ENCODE assay signal across 21 cellular contexts in genomic region chr4:182510836-182511235, GRCh38.
DNase-seq lines count a peak whose midpoint lies in the region; ATAC-seq and TF ChIP-seq lines count a peak whose summit lies in the region.
"Had no signal": no experiment of that assay in that cellular context is flagged by ENCODE, and none has a peak within 500 bp of the region (broad histone marks: within the 10 kb centered on the region; RNA-seq: fewer than 3 reads in every experiment).

No MANE protein-coding gene starts in this region.

- TF ChIP-seq EP300 in sigmoid colon (IDR thresholded peaks at IDR 0.05), result no peak

- H3K36me3 ChIP-seq in mesendoderm (ENCODE audit: control insufficient read depth, insufficient read depth, low read length), result no peaks in the 10 kb centered on the region
- H3K36me3 ChIP-seq in sigmoid colon, result no peaks in the 10 kb centered on the region
- no peaks in the 10 kb centered on the region for H3K36me3 ChIP-seq in effector memory CD4-positive, alpha-beta T cell (ENCODE audit: control insufficient read depth, insufficient read depth, low read length)
- H3K36me3 ChIP-seq: BLaER1, HAP-1 had no signal

- H3K4me3 ChIP-seq in mesendoderm (ENCODE audit: low read length) (no peak overlapping the region), sigmoid colon (no peak overlapping the region)
- H3K4me3 ChIP-seq in effector memory CD4-positive, alpha-beta T cell (ENCODE audit: insufficient read depth, low read depth, low read length, poor library complexity, severe bottlenecking), result no peak overlapping the region
- H3K4me3 ChIP-seq: BLaER1, HAP-1 had no signal

- no peak overlapping the region for H3K4me2 ChIP-seq in mesendoderm (ENCODE audit: low read length)
- H3K4me2 ChIP-seq: BLaER1 had no signal

- WGBS in mesendoderm (ENCODE audit: extremely low coverage, insufficient coverage, low lambda C conversion rate), result no CpG with 5 or more reads among the region's 2 CpGs
- 81 to 86% methylated on average over 2 of the region's 2 CpGs for WGBS in sigmoid colon, 2 donors

- no peak overlapping the region for H3K9ac ChIP-seq in mesendoderm (ENCODE audit: low read length)
- H3K9ac ChIP-seq: BLaER1 had no signal

- H3K4me3 Mint-ChIP-seq in activated T-cell treated with anti-CD3 and anti-CD28 coated beads, Interleukin-2, amount 50 U/mL, for 4 hours, result no peak overlapping the region
- H3K4me3 Mint-ChIP-seq: B cell; CD4-positive, CD25-positive, alpha-beta regulatory T cell; CD8-positive, alpha-beta T cell; HFFc6 had no signal

- TF ChIP-seq POLR2A in sigmoid colon (IDR thresholded peaks at IDR 0.05), result no peak

- TF ChIP-seq CTCF in sigmoid colon (IDR thresholded peaks at IDR 0.05), result no peak

- H3K27me3 Mint-ChIP-seq in activated T-cell treated with anti-CD3 and anti-CD28 coated beads, Interleukin-2, amount 50 U/mL, for 4 hours (ENCODE audit: low read depth), result peaks cover 8% of the 10 kb centered on the region
- H3K27me3 Mint-ChIP-seq: B cell; CD4-positive, CD25-positive, alpha-beta regulatory T cell had no signal

- no peaks in the 10 kb centered on the region for H3K4me1 ChIP-seq in mesendoderm (ENCODE audit: control insufficient read depth, low read depth, low read length)
- peaks cover 0 to 6% (median 0%) of the 10 kb centered on the region in 4 donors for H3K4me1 ChIP-seq in sigmoid colon
- no peaks in the 10 kb centered on the region for H3K4me1 ChIP-seq in effector memory CD4-positive, alpha-beta T cell (ENCODE audit: control insufficient read depth, insufficient read depth, low read length, poor library complexity, severe bottlenecking)
- H3K4me1 ChIP-seq: Caco-2, HAP-1 had no signal

- intact Hi-C loops in sigmoid colon (cut with DNase I), result no loop called here

- H2BK5ac ChIP-seq in mesendoderm (ENCODE audit: low read length), result no peak overlapping the region

- H3K4me1 Mint-ChIP-seq in activated T-cell treated with anti-CD3 and anti-CD28 coated beads, Interleukin-2, amount 50 U/mL, for 4 hours (ENCODE audit: low read depth), result no peaks in the 10 kb centered on the region
- H3K4me1 Mint-ChIP-seq: B cell; CD4-positive, CD25-positive, alpha-beta regulatory T cell had no signal

- H3K36me3 Mint-ChIP-seq in activated T-cell treated with anti-CD3 and anti-CD28 coated beads, Interleukin-2, amount 50 U/mL, for 4 hours (ENCODE audit: insufficient read depth), result no peaks in the 10 kb centered on the region
- H3K36me3 Mint-ChIP-seq: CD4-positive, CD25-positive, alpha-beta regulatory T cell; CD8-positive, alpha-beta T cell had no signal

- H3K4ac ChIP-seq in mesendoderm (ENCODE audit: low read depth, low read length), result no peak overlapping the region

- no peaks in the 10 kb centered on the region for H3K27me3 ChIP-seq in mesendoderm (ENCODE audit: insufficient read depth, low read length, poor library complexity)
- no peaks in the 10 kb centered on the region for H3K27me3 ChIP-seq in sigmoid colon
- no peaks in the 10 kb centered on the region for H3K27me3 ChIP-seq in effector memory CD4-positive, alpha-beta T cell (replicated peaks; ENCODE audit: control insufficient read depth, insufficient read depth, low read length, poor library complexity, severe bottlenecking)
- H3K27me3 ChIP-seq: BLaER1 had no signal

- no peak overlapping the region for H3K27ac ChIP-seq in mesendoderm (ENCODE audit: low read depth, low read length)
- H3K27ac ChIP-seq in sigmoid colon, result no peak overlapping the region
- no peak overlapping the region for H3K27ac ChIP-seq in effector memory CD4-positive, alpha-beta T cell (ENCODE audit: insufficient read depth, low read length, poor library complexity, severe bottlenecking)
- H3K27ac ChIP-seq: 22Rv1, BLaER1, C4-2B had no signal

- H2BK15ac ChIP-seq in mesendoderm (replicated peaks; ENCODE audit: low read depth), result no peak overlapping the region

- H3K56ac ChIP-seq in mesendoderm (ENCODE audit: low read length), result no peak overlapping the region

- no peaks in the 10 kb centered on the region for H3K9me3 ChIP-seq in sigmoid colon
- H3K9me3 ChIP-seq in effector memory CD4-positive, alpha-beta T cell (ENCODE audit: control insufficient read depth, low read length), result no peaks in the 10 kb centered on the region
- H3K9me3 ChIP-seq: BLaER1, Caco-2, HAP-1 had no signal

- no peaks in the 10 kb centered on the region for H3K79me2 ChIP-seq in mesendoderm (ENCODE audit: control insufficient read depth, insufficient read depth, low read length)

- H3K79me1 ChIP-seq in mesendoderm (ENCODE audit: low read length), result peaks cover 2% of the 10 kb centered on the region

- no peaks in the 10 kb centered on the region for H3K9me3 Mint-ChIP-seq in activated T-cell treated with anti-CD3 and anti-CD28 coated beads, Interleukin-2, amount 50 U/mL, for 4 hours
- H3K9me3 Mint-ChIP-seq: CD8-positive, alpha-beta T cell; HFFc6 had no signal

- no peak overlapping the region for H3K23ac ChIP-seq in mesendoderm (ENCODE audit: low read length)

- peak in 2 of 3 experiments; percentile 10 to 68 for DNase-seq in NCI-H1417 (lab: John Stamatoyannopoulos, UW)
- DNase-seq in NCI-H1417 treated with DMSO at 0.1 percent for 48 hours (lab: John Stamatoyannopoulos, UW), result no peak
- peak; percentile 75 for DNase-seq in NCI-H69 (lab: John Stamatoyannopoulos, UW)
- DNase-seq in mesendoderm, result peak; percentile 70
- DNase-seq in hypothalamus (lab: John Stamatoyannopoulos, UW), result no peak
- DNase-seq in sigmoid colon, result no peak
- DNase-seq in activated T-cell treated with anti-CD3 and anti-CD28 coated beads, Interleukin-2, amount 50 U/mL, for 4 hours, result no peak
- no peak for DNase-seq in effector memory CD4-positive, alpha-beta T cell
- DNase-seq: Caco-2; CD4-positive, CD25-positive, alpha-beta regulatory T cell; CD8-positive, alpha-beta T cell; DMS53; DMS79 treated with DMSO at 0.1 percent for 48 hours; GF-D8; GOT3; HFFc6 had no signal

- H2BK120ac ChIP-seq in mesendoderm (ENCODE audit: low read depth, low read length), result no peak overlapping the region

- no peak overlapping the region for H2AK5ac ChIP-seq in mesendoderm (ENCODE audit: low read length)

- no peak overlapping the region for H4K5ac ChIP-seq in mesendoderm (ENCODE audit: low read length)

- no peak overlapping the region for H4K8ac ChIP-seq in mesendoderm (ENCODE audit: low read depth, low read length)

- no peak overlapping the region for H3K18ac ChIP-seq in mesendoderm (ENCODE audit: low read length)

- no peak for ATAC-seq in activated T-cell treated with anti-CD3 and anti-CD28 coated beads, Interleukin-2, amount 50 U/mL, for 4 hours
- ATAC-seq: CD8-positive, alpha-beta T cell had no signal

Comparison
In these comparisons a context has a peak if more than half of its experiments do, and no peak if none do; other contexts are left out.
1. DNase-seq: peak in NCI-H1417 (2 of 3), NCI-H69 (single experiment) and mesendoderm (single experiment); none in NCI-H1417 treated with DMSO at 0.1 percent for 48 hours (single experiment), hypothalamus (0 of 51), sigmoid colon (single experiment), activated T-cell treated with anti-CD3 and anti-CD28 coated beads, Interleukin-2, amount 50 U/mL, for 4 hours (single experiment) and effector memory CD4-positive, alpha-beta T cell (0 of 3).